In genomic region chr10:126090911-126091728, GRCh38 we compare ENCODE assay signal across 13 cellular contexts.
DNase-seq lines count a peak whose midpoint lies in the region; ATAC-seq and TF ChIP-seq lines count a peak whose summit lies in the region.
"Had no signal": no experiment of that assay in that cellular context is flagged by ENCODE, and none has a peak within 500 bp of the region (broad histone marks: within the 10 kb centered on the region; RNA-seq: fewer than 3 reads in every experiment).

No MANE protein-coding gene starts in this region.

- H3K9me3 ChIP-seq in GM23248 (ENCODE audit: low read depth) (no peaks in the 10 kb centered on the region), RWPE2 (ENCODE audit: severe bottlenecking) (no peaks in the 10 kb centered on the region), fibroblast of lung (ENCODE audit: control insufficient read depth, insufficient read depth, low read depth, low read length) (no peaks in the 10 kb centered on the region)
- H3K9me3 ChIP-seq: Peyer's patch had no signal

- 0 out of 2 replicates have a peak, but pooled peaks cover under 1% of the 10 kb centered on the region for H3K79me2 ChIP-seq in GM23248 (ENCODE audit: insufficient read depth)
- H3K79me2 ChIP-seq in fibroblast of lung (ENCODE audit: control insufficient read depth, insufficient read depth, low read length), result no peaks in the 10 kb centered on the region

- peak; percentile 95 for ATAC-seq in RWPE2 (ENCODE audit: low read depth)
- ATAC-seq in GM19452 (IDR thresholded peaks at IDR 0.05; ENCODE audit: unreplicated experiment), result no peak
- ATAC-seq in HG03280 (IDR thresholded peaks at IDR 0.05; ENCODE audit: unreplicated experiment), result no peak
- ATAC-seq: activated CD4-positive, alpha-beta T cell treated with anti-CD3 and anti-CD28 coated beads for 36 hours; GM23338 had no signal

- H3F3A ChIP-seq in GM23248 (ENCODE audit: insufficient read depth), result peaks cover 54% of the 10 kb centered on the region

- peak; percentile 97 for DNase-seq in GM23248
- peak; percentile 78 for DNase-seq in RWPE2 (ENCODE audit: low spot score)
- DNase-seq in fibroblast of lung (ENCODE audit: low read depth in 2 of 2), result peak; percentile 72 to 98
- DNase-seq in skeletal muscle cell (ENCODE audit: low read depth), result peak; percentile 95
- no peak for DNase-seq in 8988T
- DNase-seq: activated CD4-positive, alpha-beta T cell treated with anti-CD3 and anti-CD28 coated beads for 36 hours; activated effector memory CD4-positive, alpha-beta T cell treated with anti-CD3 and anti-CD28 coated beads, Interleukin-2, amount 50 U/mL, for 16 hours; effector CD8-positive, alpha-beta T cell; NCI-H1694; Peyer's patch had no signal

- peaks cover 28% of the 10 kb centered on the region for H3K36me3 ChIP-seq in GM23248 (ENCODE audit: low read depth)
- H3K36me3 ChIP-seq in RWPE2 (ENCODE audit: low read depth), result no peaks in the 10 kb centered on the region
- no peaks in the 10 kb centered on the region for H3K36me3 ChIP-seq in fibroblast of lung (ENCODE audit: control insufficient read depth, insufficient read depth, low read length)
- H3K36me3 ChIP-seq: Peyer's patch had no signal

- H3K27ac ChIP-seq in GM23248 (peak overlapping the region; percentile 88), RWPE2 (ENCODE audit: poor library complexity, severe bottlenecking) (peak overlapping the region; percentile 73), fibroblast of lung (ENCODE audit: insufficient read depth, low read length) (peak overlapping the region; percentile 24)
- H3K27ac ChIP-seq: Peyer's patch had no signal

- peak overlapping the region; percentile 53 for H3K4me3 ChIP-seq in GM23248
- H3K4me3 ChIP-seq in RWPE2 (ENCODE audit: severe bottlenecking), result no peak overlapping the region
- H3K4me3 ChIP-seq in fibroblast of lung (replicated peaks in 1 of 4; ENCODE audit: control extremely low read depth in 1 of 4, insufficient read depth in 1 of 4, low read depth in 3 of 4, low read length in 4 of 4), result no peak overlapping the region
- no peak overlapping the region for H3K4me3 ChIP-seq in skeletal muscle cell (ENCODE audit: low read depth, low read length)
- H3K4me3 ChIP-seq: GM23338, Peyer's patch had no signal

- H2AFZ ChIP-seq in GM23248, result peak overlapping the region; percentile 52; the same call in 1 of the 2 replicates
- no peak overlapping the region for H2AFZ ChIP-seq in fibroblast of lung (ENCODE audit: low read length)
- H2AFZ ChIP-seq: GM23338 had no signal

- H3K4me1 ChIP-seq in GM23248 (ENCODE audit: insufficient read depth), result peaks cover 33% of the 10 kb centered on the region
- peaks cover 13% of the 10 kb centered on the region for H3K4me1 ChIP-seq in RWPE2 (ENCODE audit: insufficient read depth, poor library complexity, severe bottlenecking)
- peaks cover 5% of the 10 kb centered on the region for H3K4me1 ChIP-seq in fibroblast of lung (ENCODE audit: control insufficient read depth, extremely low read depth, insufficient read depth, low read length)
- H3K4me1 ChIP-seq: Peyer's patch had no signal

- in situ Hi-C loops in GM23248 (cut with MboI), result no loop called here

- H4K20me1 ChIP-seq in GM23248 (ENCODE audit: insufficient read depth) (no peaks in the 10 kb centered on the region), fibroblast of lung (ENCODE audit: control insufficient read depth, extremely low read depth, insufficient read depth, low read length) (no peaks in the 10 kb centered on the region)

- no peaks in the 10 kb centered on the region for H3K27me3 ChIP-seq in GM23248 (replicated peaks; ENCODE audit: insufficient read depth)
- H3K27me3 ChIP-seq in RWPE2 (ENCODE audit: insufficient read depth, poor library complexity, severe bottlenecking), result no peaks in the 10 kb centered on the region
- H3K27me3 ChIP-seq in fibroblast of lung (ENCODE audit: control insufficient read depth, insufficient read depth, low read length), result no peaks in the 10 kb centered on the region
- H3K27me3 ChIP-seq: Peyer's patch had no signal

- H3K4me2 ChIP-seq in GM23248 (ENCODE audit: unreplicated experiment) (peak overlapping the region; percentile 73), fibroblast of lung (ENCODE audit: extremely low read depth, insufficient read depth, low read length) (peak overlapping the region; percentile 19)
- H3K4me2 ChIP-seq: GM23338 had no signal

- no peak for TF ChIP-seq CTCF in RWPE2 (IDR thresholded peaks at IDR 0.05; ENCODE audit: poor library complexity, severe bottlenecking)
- TF ChIP-seq CTCF in fibroblast of lung (conservative IDR thresholded peaks at IDR 0.05 in 1 of 2, IDR thresholded peaks at IDR 0.05 in 1 of 2; ENCODE audit: low read depth in 1 of 2, low read length in 2 of 2), result no peak

- WGBS in GM23248 (ENCODE audit: low coverage in 1 of 2, low lambda C conversion rate in 2 of 2, missing lambda C conversion rate in 2 of 2), 2 experiments, result 17 to 19% methylated on average over 10 of the region's 10 CpGs

- H3K9me2 ChIP-seq in GM23248 (ENCODE audit: insufficient read depth), result no peaks in the 10 kb centered on the region

- H3K9ac ChIP-seq in GM23248, result peak overlapping the region; percentile 64
- H3K9ac ChIP-seq in fibroblast of lung (ENCODE audit: insufficient read depth, low read length), result no peak overlapping the region

Comparison
In these comparisons a context has a peak if more than half of its experiments do, and no peak if none do; other contexts are left out.
1. H3K27ac ChIP-seq: peak in every context shown above with its lines; median percentile 88 in GM23248; 73 in RWPE2; 24 in fibroblast of lung.